Comparison of ENCODE assay signal across 9 cellular contexts in genomic region chr1:176466514-176466913, GRCh38. TPM values are rescaled to one million over a fixed set of nuclear protein-coding genes. Genes with fewer than 3 reads are reported as not detected.
DNase-seq lines count a peak whose midpoint lies in the region; ATAC-seq and TF ChIP-seq lines count a peak whose summit lies in the region.
"Had no signal": no experiment of that assay in that cellular context is flagged by ENCODE, and none has a peak within 500 bp of the region (broad histone marks: within the 10 kb centered on the region; RNA-seq: fewer than 3 reads in every experiment).

No MANE protein-coding gene starts in this region.

- H3K4me1 Mint-ChIP-seq in activated naive CD4-positive, alpha-beta T cell treated with anti-CD3 and anti-CD28 coated beads, Interleukin-2, amount 10 ng/mL, durations not matched to agents 7 days and 5 days: no peaks in the 10 kb centered on the region
- no peaks in the 10 kb centered on the region for H3K4me1 Mint-ChIP-seq in activated naive CD8-positive, alpha-beta T cell treated with anti-CD3 and anti-CD28 coated beads for 36 hours

- CTCF ChIA-PET in activated naive CD4-positive, alpha-beta T cell treated with anti-CD3 and anti-CD28 coated beads, Interleukin-2, amount 10 ng/mL, durations not matched to agents 7 days and 5 days (lab: Charles Lee): no interaction called here

- H3K4me3 Mint-ChIP-seq in activated naive CD4-positive, alpha-beta T cell treated with anti-CD3 and anti-CD28 coated beads, Interleukin-2, amount 10 ng/mL, durations not matched to agents 7 days and 5 days: no peak overlapping the region
- H3K4me3 Mint-ChIP-seq in activated naive CD8-positive, alpha-beta T cell treated with anti-CD3 and anti-CD28 coated beads for 36 hours: no peak overlapping the region

- H3K36me3 ChIP-seq in GM06990 (ENCODE audit: control insufficient read depth, insufficient read depth, low read length) (no peaks in the 10 kb centered on the region), tibial artery (no peaks in the 10 kb centered on the region)

- TF ChIP-seq CTCF in GM06990 (IDR thresholded peaks at IDR 0.05; ENCODE audit: insufficient read depth, low read length, poor library complexity, severe bottlenecking) (peak; percentile 45), tibial artery (IDR thresholded peaks at IDR 0.05) (no peak)

- H3K4me1 ChIP-seq in tibial artery: no peaks in the 10 kb centered on the region

- DNase-seq in GM06990 (ENCODE audit: extremely low read depth, insufficient read length) (no peak), RKO (ENCODE audit: low spot score) (peak; percentile 61), left kidney (ENCODE audit: low read depth, low spot score) (peak; percentile 36), Kasumi-1 (lab: John Stamatoyannopoulos, UW) (no peak), tibial artery (no peak)
- DNase-seq in activated naive CD4-positive, alpha-beta T cell treated with anti-CD3 and anti-CD28 coated beads, Interleukin-2, amount 10 ng/mL, durations not matched to agents 7 days and 5 days: no peak
- DNase-seq in activated naive CD8-positive, alpha-beta T cell treated with anti-CD3 and anti-CD28 coated beads for 36 hours: no peak

- intact Hi-C loops in tibial artery (cut with DNase I; ENCODE audit: low total_unique reads): no loop called here

- no peaks in the 10 kb centered on the region for H3K27me3 Mint-ChIP-seq in activated naive CD4-positive, alpha-beta T cell treated with anti-CD3 and anti-CD28 coated beads, Interleukin-2, amount 10 ng/mL, durations not matched to agents 7 days and 5 days
- H3K27me3 Mint-ChIP-seq in activated naive CD8-positive, alpha-beta T cell treated with anti-CD3 and anti-CD28 coated beads for 36 hours: peaks cover 11% of the 10 kb centered on the region

- ATAC-seq in HG03354 (IDR thresholded peaks at IDR 0.05; ENCODE audit: poor library complexity, severe bottlenecking, unreplicated experiment): peak; percentile 68

- no peaks in the 10 kb centered on the region for H3K36me3 Mint-ChIP-seq in activated naive CD4-positive, alpha-beta T cell treated with anti-CD3 and anti-CD28 coated beads, Interleukin-2, amount 10 ng/mL, durations not matched to agents 7 days and 5 days
- H3K36me3 Mint-ChIP-seq in activated naive CD8-positive, alpha-beta T cell treated with anti-CD3 and anti-CD28 coated beads for 36 hours: no peaks in the 10 kb centered on the region

- no peak overlapping the region for H3K27ac Mint-ChIP-seq in activated naive CD4-positive, alpha-beta T cell treated with anti-CD3 and anti-CD28 coated beads, Interleukin-2, amount 10 ng/mL, durations not matched to agents 7 days and 5 days
- H3K27ac Mint-ChIP-seq in activated naive CD8-positive, alpha-beta T cell treated with anti-CD3 and anti-CD28 coated beads for 36 hours: no peak overlapping the region

- no peaks in the 10 kb centered on the region; the same call in 1 of the 2 replicates for H3K27me3 ChIP-seq in GM06990 (replicated peaks; ENCODE audit: control insufficient read depth, insufficient read depth, low read length)
- H3K27me3 ChIP-seq in tibial artery: no peaks in the 10 kb centered on the region

- no peak overlapping the region for H3K27ac ChIP-seq in tibial artery
- H3K27ac ChIP-seq: epithelial cell of prostate had no signal

- H3K4me3 ChIP-seq in GM06990 (replicated peaks; ENCODE audit: low read depth, low read length): no peak overlapping the region
- no peak overlapping the region for H3K4me3 ChIP-seq in tibial artery

- H3K9me3 ChIP-seq in tibial artery: no peaks in the 10 kb centered on the region

- H3K9me3 Mint-ChIP-seq in activated naive CD4-positive, alpha-beta T cell treated with anti-CD3 and anti-CD28 coated beads, Interleukin-2, amount 10 ng/mL, durations not matched to agents 7 days and 5 days: no peaks in the 10 kb centered on the region
- no peaks in the 10 kb centered on the region for H3K9me3 Mint-ChIP-seq in activated naive CD8-positive, alpha-beta T cell treated with anti-CD3 and anti-CD28 coated beads for 36 hours

RNA-seq across cellular contexts. Expression of gene PAPPA2, which starts 3.5 kb away (rescaled TPM):
- total RNA-seq in activated naive CD8-positive, alpha-beta T cell treated with anti-CD3 and anti-CD28 coated beads for 36 hours: under 1 TPM; 0.12 to 0.52 TPM

Comparison
In these comparisons a context has a peak if more than half of its experiments do, and no peak if none do; other contexts are left out.
1. DNase-seq: peak in RKO (single experiment) and left kidney (single experiment); none in GM06990 (single experiment), activated naive CD4-positive, alpha-beta T cell treated with anti-CD3 and anti-CD28 coated beads, Interleukin-2, amount 10 ng/mL, durations not matched to agents 7 days and 5 days (single experiment), Kasumi-1 (0 of 2), activated naive CD8-positive, alpha-beta T cell treated with anti-CD3 and anti-CD28 coated beads for 36 hours (single experiment) and tibial artery (0 of 2).